Comparison of ENCODE assay signal across 9 cellular contexts in the genomic region with DNA sequence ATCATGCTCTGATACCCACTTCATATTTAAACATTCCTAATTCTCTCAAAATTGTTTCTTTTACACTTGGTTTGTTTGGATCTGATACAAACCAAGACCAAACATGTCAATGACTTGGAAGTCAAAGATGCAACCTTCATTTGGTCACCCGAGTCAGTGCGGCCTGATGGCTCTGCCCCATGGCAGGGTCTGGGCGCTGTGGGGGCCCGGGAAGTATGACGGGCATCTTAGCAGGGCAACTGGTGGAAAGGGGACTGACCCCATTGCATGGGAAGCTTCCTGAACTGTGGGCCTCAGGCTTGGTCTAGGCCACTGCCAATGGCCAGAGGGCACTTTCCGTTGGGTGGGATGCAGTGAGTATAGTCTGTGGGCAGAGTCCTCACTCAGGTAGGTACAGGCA.
"Had no signal": no experiment of that assay in that cellular context is flagged by ENCODE, and none has a peak within 500 bp of the region (broad histone marks: within the 10 kb centered on the region; RNA-seq: fewer than 3 reads in every experiment).

No MANE protein-coding gene starts in this region.

- H2AFZ ChIP-seq: GM23248 had no signal

- H3K4me1 ChIP-seq: HAP-1 had no signal

- H3K9me3 ChIP-seq: HAP-1 had no signal

- FAIRE-seq: K562 had no signal

- H3K4me3 ChIP-seq: GM23248, HAP-1, K562 had no signal

- H3K9ac ChIP-seq: GM23248 had no signal

- H3K27ac ChIP-seq: GM23248, HL-60 had no signal

- DNase-seq: GM23248, GOT3, H7, HFFc6, IMR-90, KG1 had no signal

- ATAC-seq: K562 had no signal

- H3K36me3 ChIP-seq: HAP-1 had no signal
